Comparison of ENCODE assay signal across 8 cellular contexts in genomic region chr6:33118525-33119123, GRCh38. TPM values are rescaled to one million over a fixed set of nuclear protein-coding genes. Genes with fewer than 3 reads are reported as not detected.
DNase-seq lines count a peak whose midpoint lies in the region; ATAC-seq and TF ChIP-seq lines count a peak whose summit lies in the region.

No MANE protein-coding gene starts in this region.

- H4K8ac ChIP-seq in trophoblast cell (ENCODE audit: low read depth, low read length), result no peak overlapping the region

- no peak overlapping the region for H3K4ac ChIP-seq in trophoblast cell (ENCODE audit: low read depth, low read length)

- H3K9me3 ChIP-seq in trophoblast cell (ENCODE audit: insufficient read depth, low read depth, low read length), result peaks cover 4% of the 10 kb centered on the region

- no peak overlapping the region for H3K18ac ChIP-seq in trophoblast cell (ENCODE audit: low read length)

- peaks cover under 1 to 2% of the 10 kb centered on the region in 2 donors for H3K9me3 Mint-ChIP-seq in activated T-cell treated with anti-CD3 and anti-CD28 coated beads, Interleukin-2, amount 50 U/mL, for 72 hours
- H3K9me3 Mint-ChIP-seq in activated T-cell treated with anti-CD3 and anti-CD28 coated beads, Interleukin-2, amount 50 U/mL, for 24 hours, result peaks cover 5% of the 10 kb centered on the region

- H3K4me3 ChIP-seq in fibroblast of villous mesenchyme (ENCODE audit: low read depth, low read length), result no peak overlapping the region
- no peak overlapping the region for H3K4me3 ChIP-seq in trophoblast cell (ENCODE audit: low read depth, low read length)

- H4K12ac ChIP-seq in trophoblast cell (ENCODE audit: low read depth, low read length), result no peak overlapping the region

- no peak overlapping the region for H2BK12ac ChIP-seq in trophoblast cell (ENCODE audit: low read length)

- no peak overlapping the region for H2AK5ac ChIP-seq in trophoblast cell (ENCODE audit: low read length)

- no CpG with 5 or more reads among the region's 3 CpGs for WGBS in trophoblast cell (ENCODE audit: extremely low coverage, insufficient coverage, insufficient read length)

- H4K91ac ChIP-seq in trophoblast cell (ENCODE audit: low read depth, low read length), result no peak overlapping the region

- no peak overlapping the region for H3K27ac Mint-ChIP-seq in activated T-cell treated with anti-CD3 and anti-CD28 coated beads, Interleukin-2, amount 50 U/mL, for 72 hours
- no peak overlapping the region for H3K27ac Mint-ChIP-seq in activated T-cell treated with anti-CD3 and anti-CD28 coated beads, Interleukin-2, amount 50 U/mL, for 24 hours

- H3K79me2 ChIP-seq in trophoblast cell (ENCODE audit: control insufficient read depth, insufficient read depth, low read length, poor library complexity), result no peaks in the 10 kb centered on the region

- H3K14ac ChIP-seq in trophoblast cell (ENCODE audit: low read length), result no peak overlapping the region

- no peak overlapping the region for H3K4me3 Mint-ChIP-seq in activated T-cell treated with anti-CD3 and anti-CD28 coated beads, Interleukin-2, amount 50 U/mL, for 72 hours
- no peak overlapping the region for H3K4me3 Mint-ChIP-seq in activated T-cell treated with anti-CD3 and anti-CD28 coated beads, Interleukin-2, amount 50 U/mL, for 24 hours

- peaks cover 11 to 15% of the 10 kb centered on the region in 2 experiments for H3K4me1 ChIP-seq in trophoblast cell (ENCODE audit: control insufficient read depth in 1 of 2, insufficient read depth in 2 of 2, low read length in 2 of 2)

- H3K27me3 Mint-ChIP-seq in activated T-cell treated with anti-CD3 and anti-CD28 coated beads, Interleukin-2, amount 50 U/mL, for 72 hours (ENCODE audit: low read depth), result peaks cover 52% of the 10 kb centered on the region
- H3K27me3 Mint-ChIP-seq in activated T-cell treated with anti-CD3 and anti-CD28 coated beads, Interleukin-2, amount 50 U/mL, for 24 hours, result peaks cover 46% of the 10 kb centered on the region

- H3K23ac ChIP-seq in trophoblast cell (ENCODE audit: low read length), result no peak overlapping the region

- H3K27me3 ChIP-seq in trophoblast cell (ENCODE audit: insufficient read depth, low read length), result peaks cover 7% of the 10 kb centered on the region

- no peak overlapping the region for H2BK5ac ChIP-seq in trophoblast cell (ENCODE audit: low read depth, low read length, poor library complexity)

- peaks cover 0 to under 1% of the 10 kb centered on the region in 2 donors for H3K36me3 Mint-ChIP-seq in activated T-cell treated with anti-CD3 and anti-CD28 coated beads, Interleukin-2, amount 50 U/mL, for 72 hours (ENCODE audit: insufficient read depth in 2 of 2)
- H3K36me3 Mint-ChIP-seq in activated T-cell treated with anti-CD3 and anti-CD28 coated beads, Interleukin-2, amount 50 U/mL, for 24 hours (ENCODE audit: low read depth), result no peaks in the 10 kb centered on the region

- TF ChIP-seq CTCF in fibroblast of villous mesenchyme (IDR thresholded peaks at IDR 0.05; ENCODE audit: insufficient read depth, low read depth, low read length), result peak; percentile 74

- H2AFZ ChIP-seq in trophoblast cell (ENCODE audit: insufficient read depth, low read length, poor library complexity), result peak overlapping the region; percentile 54

- H3K4me2 ChIP-seq in trophoblast cell (ENCODE audit: low read length), result no peak overlapping the region

- H3K4me1 Mint-ChIP-seq in activated T-cell treated with anti-CD3 and anti-CD28 coated beads, Interleukin-2, amount 50 U/mL, for 72 hours (ENCODE audit: low read depth), result peaks cover 14% of the 10 kb centered on the region
- H3K4me1 Mint-ChIP-seq in activated T-cell treated with anti-CD3 and anti-CD28 coated beads, Interleukin-2, amount 50 U/mL, for 24 hours (ENCODE audit: low read depth), result peaks cover 15% of the 10 kb centered on the region

- H3K79me1 ChIP-seq in trophoblast cell (ENCODE audit: low read length), result no peaks in the 10 kb centered on the region

- ATAC-seq in activated T-cell treated with anti-CD3 and anti-CD28 coated beads, Interleukin-2, amount 50 U/mL, for 72 hours (replicated peaks in 1 of 2), result peak; percentile 47 to 48
- ATAC-seq in GM18519 (IDR thresholded peaks at IDR 0.05; ENCODE audit: low FRiP score, unreplicated experiment), result no peak

- H3K27ac ChIP-seq in trophoblast cell (ENCODE audit: low read depth, low read length), result no peak overlapping the region

- no peak overlapping the region for H3K9ac ChIP-seq in trophoblast cell (ENCODE audit: low read length)

- peak in 1 of 2 donors; percentile 35 for DNase-seq in activated T-cell treated with anti-CD3 and anti-CD28 coated beads, Interleukin-2, amount 50 U/mL, for 72 hours
- DNase-seq in activated T-cell treated with anti-CD3 and anti-CD28 coated beads, Interleukin-2, amount 50 U/mL, for 24 hours, result no peak
- DNase-seq in NCI-H1105 (lab: John Stamatoyannopoulos, UW) (peak; percentile 51), SW480 (ENCODE audit: low spot score) (peak; percentile 39), fibroblast of villous mesenchyme (ENCODE audit: low read depth) (peak; percentile 54), trophoblast cell (peak in 1 of 2 donors; percentile 84), GM19238 (ENCODE audit: insufficient read length, low spot score) (no peak)

- no peaks in the 10 kb centered on the region for H3K36me3 ChIP-seq in trophoblast cell (ENCODE audit: control insufficient read depth in 1 of 2, insufficient read depth in 2 of 2, low read length in 2 of 2)

- H2BK120ac ChIP-seq in trophoblast cell (ENCODE audit: insufficient read depth, low read length, poor library complexity), result no peak overlapping the region

RNA-seq across cellular contexts. Expression of gene HLA-DPB1, which starts 42.8 kb away (rescaled TPM):
- 10 to 100 TPM; 12.5 to 20.9 TPM for total RNA-seq in activated T-cell treated with anti-CD3 and anti-CD28 coated beads, Interleukin-2, amount 50 U/mL, for 72 hours
- total RNA-seq in fibroblast of villous mesenchyme, result 5.5 and 9.1 TPM in 2 replicates
- 13.8 and 14.0 TPM in 2 replicates for polyA plus RNA-seq in trophoblast cell (2013)

RNA-seq across cellular contexts. Expression of gene HLA-DPA1, which starts 45.2 kb away (rescaled TPM):
- total RNA-seq in activated T-cell treated with anti-CD3 and anti-CD28 coated beads, Interleukin-2, amount 50 U/mL, for 72 hours, result 10 to 100 TPM; 11.4 to 25.8 TPM
- 0.43 and 0.97 TPM in 2 replicates for total RNA-seq in fibroblast of villous mesenchyme
- polyA plus RNA-seq in trophoblast cell (2013), result 4.8 and 5.8 TPM in 2 replicates

Comparison
In these comparisons a context has a peak if more than half of its experiments do, and no peak if none do; other contexts are left out.
1. DNase-seq: peak in NCI-H1105 (single experiment), SW480 (single experiment) and fibroblast of villous mesenchyme (single experiment); none in activated T-cell treated with anti-CD3 and anti-CD28 coated beads, Interleukin-2, amount 50 U/mL, for 24 hours (single experiment) and GM19238 (single experiment).